12 cellular contexts compared by ENCODE assay signal in genomic region chr3:8579101-8579500, GRCh38.
DNase-seq lines count a peak whose midpoint lies in the region; ATAC-seq, FAIRE-seq and TF ChIP-seq lines count a peak whose summit lies in the region.
"Had no signal": no experiment of that assay in that cellular context is flagged by ENCODE, and none has a peak within 500 bp of the region (broad histone marks: within the 10 kb centered on the region; RNA-seq: fewer than 3 reads in every experiment).

No MANE protein-coding gene starts in this region.

- H3K36me3 ChIP-seq in astrocyte (ENCODE audit: insufficient read depth, low read length): no peaks in the 10 kb centered on the region

- H3K9me3 Mint-ChIP-seq in astrocyte (ENCODE audit: unreplicated experiment): no peaks in the 10 kb centered on the region
- H3K9me3 Mint-ChIP-seq: CD4-positive, alpha-beta T cell had no signal

- H3K27me3 ChIP-seq in astrocyte (ENCODE audit: insufficient read depth, low read length): no peaks in the 10 kb centered on the region

- H4K20me1 ChIP-seq in astrocyte (ENCODE audit: insufficient read depth, low read length): no peaks in the 10 kb centered on the region

- TF ChIP-seq CTCF in astrocyte (IDR thresholded peaks at IDR 0.05; ENCODE audit: insufficient read depth, low read depth, low read length): no peak

- H3K27ac Mint-ChIP-seq in astrocyte (ENCODE audit: unreplicated experiment): peak overlapping the region; percentile 37
- H3K27ac Mint-ChIP-seq: CD4-positive, alpha-beta T cell had no signal

- no peaks in the 10 kb centered on the region for H3K9me3 ChIP-seq in astrocyte (ENCODE audit: insufficient read depth, low read depth, low read length)

- FAIRE-seq in GM12891 (lab: Jason Lieb, UNC) (peak; percentile 52), astrocyte (lab: Jason Lieb, UNC) (no peak)

- peak; percentile 98 for ATAC-seq in GM21360 (IDR thresholded peaks at IDR 0.05; ENCODE audit: unreplicated experiment)
- ATAC-seq in HG03135 (IDR thresholded peaks at IDR 0.05; ENCODE audit: unreplicated experiment): peak; percentile 95
- ATAC-seq: Panc1 had no signal

- H3K4me3 ChIP-seq in astrocyte (ENCODE audit: insufficient read depth, low read depth, low read length): no peak overlapping the region

- peaks cover 14% of the 10 kb centered on the region for H3K36me3 Mint-ChIP-seq in astrocyte (ENCODE audit: low read depth, unreplicated experiment)

- TF ChIP-seq POLR2A in GM12891 (IDR thresholded peaks at IDR 0.05; ENCODE audit: low read depth, low read length): no peak

- DNase-seq in GM12891 (ENCODE audit: insufficient read length, low spot score) (no peak), astrocyte (ENCODE audit: low read depth) (peak; percentile 30), NCI-H1417 treated with DMSO at 0.1 percent for 48 hours (lab: John Stamatoyannopoulos, UW) (no peak), nucleus accumbens (lab: John Stamatoyannopoulos, UW) (no peak), NCI-H2029 (lab: John Stamatoyannopoulos, UW) (no peak), cerebellar cortex (ENCODE audit: low spot score) (no peak)
- DNase-seq: CD4-positive, alpha-beta T cell; stimulated activated CD4-positive, alpha-beta T cell treated with anti-CD3 and anti-CD28 coated beads, Interleukin-4, amount 100 ng/mL, for 24 hours had no signal

- H3K4me3 Mint-ChIP-seq in astrocyte (ENCODE audit: unreplicated experiment): no peak overlapping the region
- H3K4me3 Mint-ChIP-seq: CD4-positive, alpha-beta T cell had no signal

- peaks cover 55% of the 10 kb centered on the region for H3K4me1 Mint-ChIP-seq in astrocyte (ENCODE audit: low read depth, unreplicated experiment)

- H3K9ac ChIP-seq in astrocyte (ENCODE audit: low read length): no peak overlapping the region

- no peak overlapping the region for H3K27ac ChIP-seq in astrocyte (ENCODE audit: low read depth, low read length)
- H3K27ac ChIP-seq: epithelial cell of prostate had no signal

- H3K4me2 ChIP-seq in astrocyte (ENCODE audit: low read length): no peak overlapping the region

- peaks cover 25% of the 10 kb centered on the region for H3K4me1 ChIP-seq in astrocyte (ENCODE audit: insufficient read depth, low read length)

- no peaks in the 10 kb centered on the region for H3K27me3 Mint-ChIP-seq in astrocyte (ENCODE audit: low read depth, unreplicated experiment)
- H3K27me3 Mint-ChIP-seq: CD4-positive, alpha-beta T cell had no signal

- no peak overlapping the region for H2AFZ ChIP-seq in astrocyte (ENCODE audit: low read depth, low read length)

- H3K79me2 ChIP-seq in astrocyte (ENCODE audit: insufficient read depth, low read length): no peaks in the 10 kb centered on the region

TF ChIP-seq in GM12891, 5 proteins besides CTCF, POLR2A, EP300 and RAD21:
- TF ChIP-seq SPI1 (IDR thresholded peaks at IDR 0.05; ENCODE audit: low read depth, low read length) (no peak), TAF1 (IDR thresholded peaks at IDR 0.05; ENCODE audit: low read depth, low read length) (no peak), POLR2AphosphoS5 (IDR thresholded peaks at IDR 0.05; ENCODE audit: low read depth, low read length) (no peak), PAX5 (IDR thresholded peaks at IDR 0.05; ENCODE audit: insufficient read depth, low read length, severe bottlenecking) (no peak), POU2F2 (IDR thresholded peaks at IDR 0.05; ENCODE audit: low read depth, low read length) (no peak)
